Comparison of ENCODE assay signal across 12 cellular contexts in the genomic region with DNA sequence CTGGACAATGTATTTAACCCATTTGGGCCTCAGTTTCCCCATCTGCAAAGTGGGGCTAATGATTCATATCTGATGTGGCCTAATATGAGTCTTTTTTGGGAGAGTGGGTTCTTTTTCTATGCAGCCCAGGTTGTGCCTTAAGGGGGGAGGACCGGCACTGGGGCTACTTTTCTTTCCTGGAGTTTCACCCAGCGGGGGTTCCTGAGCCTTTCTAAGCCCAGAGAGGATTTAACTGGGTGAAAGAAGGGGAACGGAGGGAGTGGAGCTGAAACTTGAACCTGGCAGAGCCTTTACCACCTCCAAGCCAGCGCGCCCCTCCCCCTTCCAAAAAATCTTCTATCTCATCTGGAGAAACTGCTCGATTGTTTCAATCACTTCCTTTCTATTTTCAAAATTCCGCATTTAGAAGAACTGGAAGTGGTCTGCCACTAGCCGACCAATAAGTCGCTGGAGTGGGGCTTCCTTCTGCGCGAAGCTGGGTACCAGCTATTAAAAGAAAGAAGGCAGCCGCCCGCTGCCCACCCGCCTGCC.
DNase-seq lines count a peak whose midpoint lies in the region; ATAC-seq and TF ChIP-seq lines count a peak whose summit lies in the region.
"Had no signal": no experiment of that assay in that cellular context is flagged by ENCODE, and none has a peak within 500 bp of the region (broad histone marks: within the 10 kb centered on the region; RNA-seq: fewer than 3 reads in every experiment).

No MANE protein-coding gene starts in this region.

- H3K36me3 ChIP-seq in ES-I3 (ENCODE audit: insufficient read depth, low read length) (no peaks in the 10 kb centered on the region), iPS DF 6.9 (ENCODE audit: control insufficient read depth, insufficient read depth, low read length) (no peaks in the 10 kb centered on the region), psoas muscle (ENCODE audit: insufficient read depth in 1 of 2, low read depth in 1 of 2) (no peaks in the 10 kb centered on the region)

- no peaks in the 10 kb centered on the region for H3K9me3 ChIP-seq in ES-I3 (ENCODE audit: control insufficient read depth, insufficient read depth, low read length)
- no peaks in the 10 kb centered on the region for H3K9me3 ChIP-seq in iPS DF 6.9 (ENCODE audit: control insufficient read depth, insufficient read depth, low read length)
- H3K9me3 ChIP-seq in psoas muscle, result no peaks in the 10 kb centered on the region

- ATAC-seq in psoas muscle, result peak in 1 of 4 donors; percentile 5

- DNase-seq in iPS DF 6.9 (ENCODE audit: low read depth, low spot score) (no peak), psoas muscle (no peak), RKO (ENCODE audit: low spot score) (no peak), AG08395 (ENCODE audit: low spot score) (no peak), C1 segment of cervical spinal cord (lab: John Stamatoyannopoulos, UW) (no peak)
- no peak for DNase-seq in stimulated activated CD4-positive, alpha-beta T cell treated with anti-CD3 and anti-CD28 coated beads, Interleukin-4, amount 100 ng/mL, for 4 hours
- DNase-seq: activated naive CD8-positive, alpha-beta T cell treated with anti-CD3 and anti-CD28 coated beads, Interleukin-2, amount 10 ng/mL, durations not matched to agents 7 days and 5 days; DMS153; GM23248; NCI-H1436 treated with DMSO at 0.1 percent for 48 hours had no signal

- H3K27me3 ChIP-seq in iPS DF 6.9 (ENCODE audit: control insufficient read depth, insufficient read depth, low read length) (peaks cover 23% of the 10 kb centered on the region), psoas muscle (ENCODE audit: insufficient read depth in 3 of 3, low read length in 2 of 3) (peaks cover 0 to 15% (median 0%) of the 10 kb centered on the region in 3 donors)

- intact Hi-C loops in psoas muscle (cut with DNase I), result no loop called here

- peak overlapping the region; percentile 89 for H3K27ac ChIP-seq in VCaP
- H3K27ac ChIP-seq in iPS DF 6.9 (ENCODE audit: low read length), result no peak overlapping the region
- no peak overlapping the region for H3K27ac ChIP-seq in psoas muscle
- H3K27ac ChIP-seq: GM23248 had no signal

- H3K4me1 ChIP-seq in ES-I3 (ENCODE audit: insufficient read depth, low read length), result peaks cover 9% of the 10 kb centered on the region
- H3K4me1 ChIP-seq in iPS DF 6.9 (ENCODE audit: control insufficient read depth, insufficient read depth, low read length), result peaks cover 7% of the 10 kb centered on the region; the same call in 1 of the 2 replicates
- H3K4me1 ChIP-seq in psoas muscle, result peaks cover 13% of the 10 kb centered on the region

- no CpG with 5 or more reads among the region's 14 CpGs for WGBS in iPS DF 6.9 (ENCODE audit: insufficient coverage, insufficient read length)
- WGBS in psoas muscle, 3 donors, result 31 to 44% (median 33%) methylated on average over 14 of the region's 14 CpGs

- H3K4me3 ChIP-seq in iPS DF 6.9 (ENCODE audit: low read length) (peak overlapping the region; percentile 61; the same call in 1 of the 2 replicates), psoas muscle (peak overlapping the region; percentile 76)

- no peak for TF ChIP-seq CTCF in VCaP (conservative IDR thresholded peaks at IDR 0.05)
- no peak for TF ChIP-seq CTCF in psoas muscle (IDR thresholded peaks at IDR 0.05)

- H3K9ac ChIP-seq in ES-I3 (ENCODE audit: low read depth, low read length), result peak overlapping the region; percentile 66; the same call in 1 of the 2 replicates
- H3K9ac ChIP-seq: GM23248 had no signal
